10 cellular contexts compared by ENCODE assay signal in genomic region chr5:159469496-159470370, GRCh38.
DNase-seq lines count a peak whose midpoint lies in the region; ATAC-seq and TF ChIP-seq lines count a peak whose summit lies in the region.
"Had no signal": no experiment of that assay in that cellular context is flagged by ENCODE, and none has a peak within 500 bp of the region (broad histone marks: within the 10 kb centered on the region; RNA-seq: fewer than 3 reads in every experiment).

No MANE protein-coding gene starts in this region.

- no peak overlapping the region for H3K4me3 Mint-ChIP-seq in neural progenitor cell

- H3K4me3 ChIP-seq in PC-3 (ENCODE audit: low read length): no peak overlapping the region
- no peak overlapping the region for H3K4me3 ChIP-seq in neural progenitor cell
- H3K4me3 ChIP-seq: PC-9 had no signal

- CTCF ChIA-PET in PC-3 (lab: Charles Lee): no interaction called here

- no peaks in the 10 kb centered on the region for H3K27me3 ChIP-seq in PC-3 (ENCODE audit: low read length)
- H3K27me3 ChIP-seq in neural progenitor cell: no peaks in the 10 kb centered on the region

- no peak for TF ChIP-seq POLR2A in erythroblast (IDR thresholded peaks at IDR 0.05; ENCODE audit: low read length)

- H3K27ac ChIP-seq in PC-3 (ENCODE audit: low read length): peak overlapping the region; percentile 23; the same call in 1 of the 2 replicates
- no peak overlapping the region for H3K27ac ChIP-seq in neural progenitor cell
- H3K27ac ChIP-seq: PC-9 had no signal

- TF ChIP-seq CTCF in PC-3 (conservative IDR thresholded peaks at IDR 0.05; ENCODE audit: low read depth, low read length) (no peak), neural progenitor cell (IDR thresholded peaks at IDR 0.05) (no peak)

- POLR2A ChIA-PET in PC-3 (lab: Charles Lee; ENCODE audit: unreplicated experiment): no interaction called here

- no peaks in the 10 kb centered on the region for H3K36me3 Mint-ChIP-seq in neural progenitor cell

- intact Hi-C loops in PC-3 (cut with micrococcal nuclease): loop anchor here (1.0 kb wide), 1 partner anchor 39 kb away; no protein-coding TSS in a partner anchor

- H4K20me1 ChIP-seq in PC-3 (ENCODE audit: low read length) (no peaks in the 10 kb centered on the region), neural progenitor cell (ENCODE audit: low read depth) (no peaks in the 10 kb centered on the region)

- DNase-seq in NCI-H748 (lab: John Stamatoyannopoulos, UW; ENCODE audit: unreplicated experiment) (peak; percentile 52), NCI-H748 treated with DMSO at 0.1 percent for 48 hours (lab: John Stamatoyannopoulos, UW) (no peak), PC-3 (peak; percentile 61), neural progenitor cell (ENCODE audit: low spot score) (peak; percentile 21), HUDEP-2 (lab: John Stamatoyannopoulos, UW; ENCODE audit: unreplicated experiment in 76 of 76) (no peak), erythroblast (lab: John Stamatoyannopoulos, UW) (no peak), superior temporal gyrus (ENCODE audit: extremely low spot score) (no peak)
- DNase-seq: ACHN, PC-9 had no signal

- H3K27ac Mint-ChIP-seq in neural progenitor cell: no peak overlapping the region

- H3K36me3 ChIP-seq in PC-3 (ENCODE audit: low read depth, low read length): no peaks in the 10 kb centered on the region
- H3K36me3 ChIP-seq in neural progenitor cell: no peaks in the 10 kb centered on the region

- no peaks in the 10 kb centered on the region for H3K79me2 ChIP-seq in PC-3 (ENCODE audit: low read length)
- H3K79me2 ChIP-seq in neural progenitor cell (ENCODE audit: low read depth): no peaks in the 10 kb centered on the region

- peaks cover 11% of the 10 kb centered on the region for H3K4me1 ChIP-seq in PC-3 (ENCODE audit: insufficient read depth, low read length)
- H3K4me1 ChIP-seq in neural progenitor cell: no peaks in the 10 kb centered on the region

- peaks cover 6% of the 10 kb centered on the region for H3K27me3 Mint-ChIP-seq in neural progenitor cell (ENCODE audit: insufficient read depth, low read depth)

- no peaks in the 10 kb centered on the region for H3K9me3 ChIP-seq in PC-3 (ENCODE audit: low read length)
- no peaks in the 10 kb centered on the region for H3K9me3 ChIP-seq in neural progenitor cell (ENCODE audit: low read depth)

- BruUV-seq in PC-3 (replicated peaks; lab: Mats Ljungman, UMichigan): no TSS peak

- H3F3A ChIP-seq in PC-3 (ENCODE audit: low read length, unreplicated experiment): no peaks in the 10 kb centered on the region
- no peaks in the 10 kb centered on the region for H3F3A ChIP-seq in neural progenitor cell (ENCODE audit: low read depth)

- peak overlapping the region; percentile 39 for H3K4me2 ChIP-seq in PC-3 (ENCODE audit: low read length)
- H3K4me2 ChIP-seq in neural progenitor cell: no peak overlapping the region
- H3K4me2 ChIP-seq: PC-9 had no signal

- H3K4me1 Mint-ChIP-seq in neural progenitor cell: peaks cover 7% of the 10 kb centered on the region

- H3K9me3 Mint-ChIP-seq in neural progenitor cell: peaks cover 5% of the 10 kb centered on the region

- no peaks in the 10 kb centered on the region for H3K9me2 ChIP-seq in PC-3 (replicated peaks; ENCODE audit: low read length)

- H2AFZ ChIP-seq in PC-3 (ENCODE audit: low read length) (peak overlapping the region; percentile 74), neural progenitor cell (replicated peaks) (peak overlapping the region; percentile 1)
- H2AFZ ChIP-seq: PC-9 had no signal

- no peak overlapping the region for H3K9ac ChIP-seq in PC-3 (ENCODE audit: low read length)
- no peak overlapping the region for H3K9ac ChIP-seq in neural progenitor cell

- peak; percentile 75 for ATAC-seq in GM21717 (IDR thresholded peaks at IDR 0.05; ENCODE audit: unreplicated experiment)
- peak; percentile 95 for ATAC-seq in PC-3

Comparison
In these comparisons a context has a peak if more than half of its experiments do, and no peak if none do; other contexts are left out.
1. DNase-seq: peak in NCI-H748 (single experiment), PC-3 (single experiment) and neural progenitor cell (single experiment); none in NCI-H748 treated with DMSO at 0.1 percent for 48 hours (single experiment), HUDEP-2 (0 of 76), erythroblast (0 of 2) and superior temporal gyrus (single experiment).